In the genomic region with DNA sequence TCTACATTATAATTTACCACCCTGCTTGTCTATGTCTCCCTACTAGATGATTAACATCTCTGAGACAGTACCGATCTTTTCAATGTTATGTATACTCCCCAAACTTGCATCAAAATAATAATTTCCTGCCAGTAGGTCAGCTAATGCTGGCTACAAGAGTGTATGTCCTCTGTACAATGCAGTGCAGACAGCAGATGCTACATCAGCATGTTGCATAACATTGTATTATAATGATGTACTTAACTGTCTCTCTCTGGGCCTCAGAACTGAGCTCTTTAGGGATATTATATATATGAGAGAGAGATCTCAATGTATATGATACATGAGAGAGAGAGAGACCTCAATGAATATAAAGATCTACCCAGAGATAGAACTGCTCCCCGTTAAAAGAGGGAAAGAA, we compare ENCODE assay signal across 20 cellular contexts. TPM values are rescaled to one million over a fixed set of nuclear protein-coding genes. Genes with fewer than 3 reads are reported as not detected.
DNase-seq lines count a peak whose midpoint lies in the region; ATAC-seq, FAIRE-seq and TF ChIP-seq lines count a peak whose summit lies in the region.
"Had no signal": no experiment of that assay in that cellular context is flagged by ENCODE, and none has a peak within 500 bp of the region (broad histone marks: within the 10 kb centered on the region; RNA-seq: fewer than 3 reads in every experiment).

No MANE protein-coding gene starts in this region.

- POLR2A ChIA-PET in K562 (lab: Yijun Ruan, JAX) = interaction anchor here (1.1 kb wide), 1 partner anchor 10 kb away, joined by 4 read pairs; no protein-coding TSS in a partner anchor

- peaks cover 67% of the 10 kb centered on the region for H4K20me1 ChIP-seq in K562 (replicated peaks; ENCODE audit: control insufficient read depth, insufficient read depth, low read length)

- no peak overlapping the region for H2AFZ ChIP-seq in K562 (ENCODE audit: low read depth, low read length)

- peak; percentile 8 to 9 for DNase-seq in NOMO-1 (lab: John Stamatoyannopoulos, UW; ENCODE audit: unreplicated experiment in 2 of 2)
- DNase-seq in NOMO-1 treated with DMSO at 0.1 percent for 48 hours (lab: John Stamatoyannopoulos, UW; ENCODE audit: unreplicated experiment) = no peak
- DNase-seq in K562 (ENCODE audit: extremely low read depth in 1 of 4, low spot score in 3 of 4) = no peak
- DNase-seq in left lung = no peak
- no peak for DNase-seq in substantia nigra (lab: John Stamatoyannopoulos, UW)
- DNase-seq in hepatic stellate cell (ENCODE audit: low spot score) = no peak
- DNase-seq in DMS153 treated with DMSO at 0.1 percent for 48 hours (lab: John Stamatoyannopoulos, UW; ENCODE audit: unreplicated experiment) = no peak
- DNase-seq: BE2C; CD4-positive, alpha-beta memory T cell; DMS53; EL; NCI-H1092 treated with DMSO at 0.1 percent for 48 hours; NCI-H1694; NCI-H510A; NCI-H774; Right ventricle myocardium superior had no signal

- H3K4me2 ChIP-seq in K562 (ENCODE audit: insufficient read depth, low read length) = no peak overlapping the region

- H3K9ac ChIP-seq in K562 (ENCODE audit: insufficient read depth in 1 of 2, low read depth in 2 of 2, low read length in 2 of 2) = no peak overlapping the region

- H3K9me1 ChIP-seq in K562 (ENCODE audit: control insufficient read depth, insufficient read depth, low read length) = no peaks in the 10 kb centered on the region

- H3K27ac ChIP-seq in K562 (ENCODE audit: extremely low read depth, low read depth, low read length) (no peak overlapping the region), left lung (peak overlapping the region in 1 of 2 donors; percentile 41), substantia nigra (ENCODE audit: low read depth, low read length, poor library complexity, severe bottlenecking) (peak overlapping the region; percentile 75)

- no TSS peak for BruUV-seq in K562 (replicated peaks; lab: Mats Ljungman, UMichigan)

- no peak for TF ChIP-seq EP300 in K562 (IDR thresholded peaks at IDR 0.05; ENCODE audit: low read length)

- no peaks in the 10 kb centered on the region for H3K27me3 ChIP-seq in K562 (ENCODE audit: control insufficient read depth in 2 of 2, insufficient read depth in 2 of 2, low read length in 2 of 2)
- no peaks in the 10 kb centered on the region for H3K27me3 ChIP-seq in left lung
- H3K27me3 ChIP-seq: BE2C had no signal

- ATAC-seq in K562 = peak; percentile 55
- ATAC-seq in left lung = peak; percentile 48
- no peak for ATAC-seq in HG03175 (IDR thresholded peaks at IDR 0.05; ENCODE audit: unreplicated experiment)

- TF ChIP-seq POLR2A in K562 (conservative IDR thresholded peaks at IDR 0.05) = no peak

- H3K9me3 ChIP-seq in K562 (replicated peaks; ENCODE audit: control insufficient read depth, insufficient read depth, low read depth, low read length) (no peaks in the 10 kb centered on the region), left lung (no peaks in the 10 kb centered on the region)
- H3K9me3 ChIP-seq: BE2C had no signal

- H3K79me2 ChIP-seq in K562 (ENCODE audit: control insufficient read depth, insufficient read depth, low read length) = peaks cover 100% of the 10 kb centered on the region

- no peak for TF ChIP-seq RAD21 in K562 (CRISPR knock-in tag; conservative IDR thresholded peaks at IDR 0.05 in 1 of 2, IDR thresholded peaks at IDR 0.05 in 1 of 2)

- intact Hi-C loops in K562 (cut with micrococcal nuclease) (no loop called here), left lung (cut with DNase I) (no loop called here)

- in situ Hi-C loops in K562 (cut with MboI) = no loop called here

- no peak for FAIRE-seq in K562 (lab: Jason Lieb, UNC)
- FAIRE-seq: GM12892, GM18507, H54 had no signal

- TF ChIP-seq CTCF in K562 (IDR thresholded peaks at IDR 0.05 in 2 of 3, conservative IDR thresholded peaks at IDR 0.05 in 1 of 3; ENCODE audit: insufficient read depth in 2 of 3, low read depth in 1 of 3, low read length in 3 of 3) = no peak
- TF ChIP-seq CTCF in left lung (IDR thresholded peaks at IDR 0.05) = no peak

- H3K36me3 ChIP-seq in K562 (ENCODE audit: control insufficient read depth, insufficient read depth, low read length) = peaks cover 3% of the 10 kb centered on the region; the same call in 1 of the 3 replicates
- no peaks in the 10 kb centered on the region for H3K36me3 ChIP-seq in left lung
- H3K36me3 ChIP-seq: BE2C had no signal

- H3K4me1 ChIP-seq in K562 (replicated peaks in 1 of 2; ENCODE audit: control insufficient read depth in 2 of 2, insufficient read depth in 2 of 2, low read length in 2 of 2) = peaks cover 9 to 23% of the 10 kb centered on the region in 2 experiments; a peak in 3 of 5 replicates
- H3K4me1 ChIP-seq in left lung = peaks cover 0 to 69% of the 10 kb centered on the region in 2 donors

- H3K4me3 ChIP-seq in K562 (no peak overlapping the region), left lung (no peak overlapping the region)

- WGBS in K562 (ENCODE audit: insufficient coverage, low coverage, missing lambda C conversion rate) = 6% methylated on average over 2 of the region's 2 CpGs

- CTCF ChIA-PET in K562 (lab: Yijun Ruan, JAX; ENCODE audit: low intra/inter-chr PET ratio) = no interaction called here

TF ChIP-seq in K562, 482 proteins besides CTCF, POLR2A, EP300 and RAD21 (continues in another document):
- TF ChIP-seq GATAD2B (IDR thresholded peaks at IDR 0.05; ENCODE audit: borderline replicate concordance) (no peak), KDM2B (CRISPR knock-in tag; IDR thresholded peaks at IDR 0.05) (no peak), MTA3 (IDR thresholded peaks at IDR 0.05; ENCODE audit: borderline replicate concordance) (no peak), GABPA (tag; conservative IDR thresholded peaks at IDR 0.05; ENCODE audit: low read depth) (no peak), ESRRB (CRISPR knock-in tag; IDR thresholded peaks at IDR 0.05; ENCODE audit: borderline replicate concordance) (no peak), SIX5 (IDR thresholded peaks at IDR 0.05; ENCODE audit: borderline replicate concordance in 1 of 2, insufficient read depth in 1 of 2, low read depth in 1 of 2, low read length in 2 of 2) (no peak), L3MBTL2 (IDR thresholded peaks at IDR 0.05) (no peak)
- TF ChIP-seq, protein P1, sequence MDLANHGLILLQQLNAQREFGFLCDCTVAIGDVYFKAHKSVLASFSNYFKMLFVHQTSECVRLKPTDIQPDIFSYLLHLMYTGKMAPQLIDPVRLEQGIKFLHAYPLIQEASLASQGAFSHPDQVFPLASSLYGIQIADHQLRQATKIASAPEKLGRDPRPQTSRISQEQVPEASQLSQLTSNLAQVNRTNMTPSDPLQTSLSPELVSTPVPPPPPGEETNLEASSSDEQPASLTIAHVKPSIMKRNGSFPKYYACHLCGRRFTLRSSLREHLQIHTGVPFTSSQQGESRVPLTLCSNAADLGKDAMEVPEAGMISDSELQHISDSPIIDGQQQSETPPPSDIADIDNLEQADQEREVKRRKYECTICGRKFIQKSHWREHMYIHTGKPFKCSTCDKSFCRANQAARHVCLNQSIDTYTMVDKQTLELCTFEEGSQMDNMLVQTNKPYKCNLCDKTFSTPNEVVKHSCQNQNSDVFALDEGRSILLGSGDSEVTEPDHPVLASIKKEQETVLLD (IDR thresholded peaks at IDR 0.05) = no peak
- TF ChIP-seq, protein P2, sequence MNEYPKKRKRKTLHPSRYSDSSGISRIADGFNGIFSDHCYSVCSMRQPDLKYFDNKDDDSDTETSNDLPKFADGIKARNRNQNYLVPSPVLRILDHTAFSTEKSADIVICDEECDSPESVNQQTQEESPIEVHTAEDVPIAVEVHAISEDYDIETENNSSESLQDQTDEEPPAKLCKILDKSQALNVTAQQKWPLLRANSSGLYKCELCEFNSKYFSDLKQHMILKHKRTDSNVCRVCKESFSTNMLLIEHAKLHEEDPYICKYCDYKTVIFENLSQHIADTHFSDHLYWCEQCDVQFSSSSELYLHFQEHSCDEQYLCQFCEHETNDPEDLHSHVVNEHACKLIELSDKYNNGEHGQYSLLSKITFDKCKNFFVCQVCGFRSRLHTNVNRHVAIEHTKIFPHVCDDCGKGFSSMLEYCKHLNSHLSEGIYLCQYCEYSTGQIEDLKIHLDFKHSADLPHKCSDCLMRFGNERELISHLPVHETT (CRISPR knock-in tag; conservative IDR thresholded peaks at IDR 0.05 in 1 of 2, IDR thresholded peaks at IDR 0.05 in 1 of 2) = no peak
- TF ChIP-seq, protein P3, sequence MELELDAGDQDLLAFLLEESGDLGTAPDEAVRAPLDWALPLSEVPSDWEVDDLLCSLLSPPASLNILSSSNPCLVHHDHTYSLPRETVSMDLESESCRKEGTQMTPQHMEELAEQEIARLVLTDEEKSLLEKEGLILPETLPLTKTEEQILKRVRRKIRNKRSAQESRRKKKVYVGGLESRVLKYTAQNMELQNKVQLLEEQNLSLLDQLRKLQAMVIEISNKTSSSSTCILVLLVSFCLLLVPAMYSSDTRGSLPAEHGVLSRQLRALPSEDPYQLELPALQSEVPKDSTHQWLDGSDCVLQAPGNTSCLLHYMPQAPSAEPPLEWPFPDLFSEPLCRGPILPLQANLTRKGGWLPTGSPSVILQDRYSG (tag; conservative IDR thresholded peaks at IDR 0.05; ENCODE audit: low read depth) = no peak
- TF ChIP-seq, protein P4, sequence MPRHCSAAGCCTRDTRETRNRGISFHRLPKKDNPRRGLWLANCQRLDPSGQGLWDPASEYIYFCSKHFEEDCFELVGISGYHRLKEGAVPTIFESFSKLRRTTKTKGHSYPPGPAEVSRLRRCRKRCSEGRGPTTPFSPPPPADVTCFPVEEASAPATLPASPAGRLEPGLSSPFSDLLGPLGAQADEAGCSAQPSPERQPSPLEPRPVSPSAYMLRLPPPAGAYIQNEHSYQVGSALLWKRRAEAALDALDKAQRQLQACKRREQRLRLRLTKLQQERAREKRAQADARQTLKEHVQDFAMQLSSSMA (CRISPR knock-in tag; IDR thresholded peaks at IDR 0.05) = no peak

RNA-seq across cellular contexts. Expression of a gene that starts 54.8 kb away (rescaled TPM):
- total RNA-seq in K562 (2011; cell fraction: chromatin; rRNA removed; ENCODE audit: low replicate concordance) = 4.0 and 11.2 TPM in 2 replicates
- 2.7 and 3.4 TPM in 2 replicates for total RNA-seq in K562 (2011; cell fraction: nucleolus; rRNA removed)
- 7.3 and 13.5 TPM in 2 replicates for total RNA-seq in K562 (2011; cell fraction: nucleoplasm; rRNA removed)
- 4.9 and 6.6 TPM in 2 replicates for total RNA-seq in K562 (2014; rRNA removed)
- total RNA-seq in K562 (2014; rRNA removed; fragmentation: Illumina TruSeq; extraction: Trizol) = 13.4 and 13.8 TPM in 2 replicates
- total RNA-seq in K562 (2015; rRNA removed; fragmentation: Illumina TruSeq; extraction: Trizol) = 13.2 and 14.8 TPM in 2 replicates
- total RNA-seq in K562 (2021) = 12.6 and 13.5 TPM in 2 replicates
- 6.0 and 9.6 TPM in 2 replicates for polyA plus RNA-seq in K562 (2011; rRNA removed)
- polyA plus RNA-seq in K562 (2011; cell fraction: cytosol; rRNA removed) = 1.9 and 3.6 TPM in 2 replicates
- 4.8 and 5.3 TPM in 2 replicates for polyA plus RNA-seq in K562 (2011; cell fraction: nucleus; rRNA removed)
- polyA plus RNA-seq in K562 (2012) = 11.9 and 12.6 TPM in 2 replicates
- 14.7 and 16.6 TPM in 2 replicates for polyA plus RNA-seq in K562 (2014; fragmentation: Illumina TruSeq; extraction: Trizol)
- 1 to 10 TPM; 4.8 to 4.9 TPM for polyA plus RNA-seq in K562 (2014; fragmentation: Nextera tagmentation; extraction: Ambion mirVana)
- 9.0 and 9.1 TPM in 2 replicates for polyA plus RNA-seq in K562 (2014; rRNA removed)
- polyA minus RNA-seq in K562 (2011; rRNA and poly(A)+ RNA removed) = 9.1 and 10.5 TPM in 2 replicates
- polyA minus RNA-seq in K562 (2011; cell fraction: cytosol; rRNA and poly(A)+ RNA removed) = 3.8 and 5.9 TPM in 2 replicates
- 4.4 and 7.7 TPM in 2 replicates for polyA minus RNA-seq in K562 (2011; cell fraction: nucleus; rRNA and poly(A)+ RNA removed)
- total RNA-seq in left lung = 10 to 100 TPM; 15.2 to 17.6 TPM

Comparison
In these comparisons a context has a peak if more than half of its experiments do, and no peak if none do; other contexts are left out.
1. DNase-seq: peak in NOMO-1 (2 of 2); none in NOMO-1 treated with DMSO at 0.1 percent for 48 hours (single experiment), K562 (0 of 4), left lung (0 of 2), substantia nigra (0 of 49), hepatic stellate cell (single experiment) and DMS153 treated with DMSO at 0.1 percent for 48 hours (single experiment).